ENCODE assay signal across 5 cellular contexts in the genomic region with DNA sequence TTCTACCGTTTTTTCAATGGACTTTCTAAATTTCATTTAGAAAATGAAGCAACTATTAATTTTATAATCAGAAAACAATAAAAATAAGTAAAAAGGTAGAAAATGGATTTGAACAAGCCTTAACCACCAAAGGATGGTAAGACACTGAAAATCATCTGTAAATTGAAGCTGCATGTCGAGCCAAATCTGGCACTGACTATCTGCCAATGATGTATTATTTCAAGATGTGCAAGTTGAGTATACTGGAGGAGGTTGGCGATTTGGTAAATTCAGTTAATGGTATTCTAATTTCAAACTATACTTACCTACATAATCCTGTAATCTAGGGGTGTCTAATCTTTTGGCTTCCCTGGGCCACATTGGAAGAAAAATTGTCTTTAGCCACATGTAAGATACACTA.
"Had no signal": no experiment of that assay in that cellular context is flagged by ENCODE, and none has a peak within 500 bp of the region (broad histone marks: within the 10 kb centered on the region; RNA-seq: fewer than 3 reads in every experiment).

No MANE protein-coding gene starts in this region.

- H3K4me2 ChIP-seq: GM23338 had no signal

- DNase-seq: H9, HCEC 1CT, KG1 had no signal

- H3K4me3 ChIP-seq: GM23338, K562 had no signal

- H2AFZ ChIP-seq: GM23338 had no signal

- ATAC-seq: GM23338, K562 had no signal
